33 cellular contexts compared by ENCODE assay signal in genomic region chr18:44466997-44467396, GRCh38.
"Had no signal": no experiment of that assay in that cellular context is flagged by ENCODE, and none has a peak within 500 bp of the region (broad histone marks: within the 10 kb centered on the region; RNA-seq: fewer than 3 reads in every experiment).

No MANE protein-coding gene starts in this region.

- DNase-seq: activated B cell treated with CpG ODN at 0.5 μM for 24 hours; activated CD4-positive, alpha-beta T cell treated with anti-CD3 and anti-CD28 coated beads for 48 hours; activated CD4-positive, alpha-beta T cell treated with anti-CD3 and anti-CD28 coated beads, Interleukin-2, amount 50 U/mL, for 1 hour; activated CD4-positive, alpha-beta T cell treated with anti-CD3 and anti-CD28 coated beads, Interleukin-2, amount 50 U/mL, for 48 hours; activated CD8-positive, alpha-beta memory T cell treated with anti-CD3 and anti-CD28 coated beads for 24 hours; activated CD8-positive, alpha-beta T cell treated with anti-CD3 and anti-CD28 coated beads for 36 hours; activated effector memory CD4-positive, alpha-beta T cell treated with Interleukin-2 at 50 U/mL for 16 hours; activated gamma-delta T cell treated with Interleukin-2 at 50 U/mL for 16 hours; activated naive CD4-positive, alpha-beta T cell treated with Interleukin-2 at 50 U/mL for 16 hours; activated naive CD8-positive, alpha-beta T cell treated with anti-CD3 and anti-CD28 coated beads for 36 hours; activated naive CD8-positive, alpha-beta T cell treated with anti-CD3 and anti-CD28 coated beads, Interleukin-2, amount 50 U/mL, for 24 hours; activated T-cell treated with anti-CD3 and anti-CD28 coated beads, Interleukin-2, amount 50 U/mL, for 4 hours; adrenal gland; amygdala; aorta; body of pancreas; central memory CD4-positive, alpha-beta T cell; cerebellar nuclear complex; colonic mucosa; effector CD8-positive, alpha-beta T cell; esophagus squamous epithelium; foreskin melanocyte; T-helper 1 cell; T-helper 17 cell; T1000; WERI-Rb-1 had no signal

- H3K27me3 Mint-ChIP-seq: activated B cell treated with CpG ODN at 0.5 μM for 24 hours; activated CD8-positive, alpha-beta T cell treated with anti-CD3 and anti-CD28 coated beads for 36 hours; activated naive CD4-positive, alpha-beta T cell treated with anti-CD3 and anti-CD28 coated beads, Interleukin-2, amount 50 U/mL, for 24 hours; activated naive CD8-positive, alpha-beta T cell treated with anti-CD3 and anti-CD28 coated beads for 36 hours; activated naive CD8-positive, alpha-beta T cell treated with anti-CD3 and anti-CD28 coated beads, Interleukin-2, amount 50 U/mL, for 24 hours; T-helper 17 cell had no signal

- H3K36me3 ChIP-seq: adrenal gland, cardiac muscle cell, colonic mucosa, esophagus squamous epithelium, gastroesophageal sphincter, WERI-Rb-1 had no signal

- H3K9me3 ChIP-seq: adrenal gland, body of pancreas, colonic mucosa, esophagus squamous epithelium, gastroesophageal sphincter had no signal

- H3K4me3 Mint-ChIP-seq: activated B cell treated with CpG ODN at 0.5 μM for 24 hours; activated CD8-positive, alpha-beta T cell treated with anti-CD3 and anti-CD28 coated beads for 36 hours; activated naive CD4-positive, alpha-beta T cell treated with anti-CD3 and anti-CD28 coated beads, Interleukin-2, amount 50 U/mL, for 24 hours; activated naive CD8-positive, alpha-beta T cell treated with anti-CD3 and anti-CD28 coated beads for 36 hours; activated naive CD8-positive, alpha-beta T cell treated with anti-CD3 and anti-CD28 coated beads, Interleukin-2, amount 50 U/mL, for 24 hours; activated T-cell treated with anti-CD3 and anti-CD28 coated beads, Interleukin-2, amount 50 U/mL, for 4 hours; activated T-helper 17 cell treated with anti-CD3 and anti-CD28 coated beads, Interleukin-2, amount 50 U/mL, for 72 hours; T-helper 17 cell; T-helper 2 cell treated with Interferon-gamma antibody and Interleukin-4, amounts not matched to agents 5 μg/mL and 100 μg/mL, for 36 hours had no signal

- H3K4me1 Mint-ChIP-seq: activated naive CD4-positive, alpha-beta T cell treated with anti-CD3 and anti-CD28 coated beads, Interleukin-2, amount 50 U/mL, for 24 hours; activated naive CD8-positive, alpha-beta T cell treated with anti-CD3 and anti-CD28 coated beads for 36 hours; activated naive CD8-positive, alpha-beta T cell treated with anti-CD3 and anti-CD28 coated beads, Interleukin-2, amount 50 U/mL, for 24 hours; activated T-helper 17 cell treated with anti-CD3 and anti-CD28 coated beads, Interleukin-2, amount 50 U/mL, for 72 hours; T-helper 17 cell had no signal

- H3K9me3 Mint-ChIP-seq: activated CD8-positive, alpha-beta T cell treated with anti-CD3 and anti-CD28 coated beads for 36 hours; activated naive CD8-positive, alpha-beta T cell treated with anti-CD3 and anti-CD28 coated beads for 36 hours; activated naive CD8-positive, alpha-beta T cell treated with anti-CD3 and anti-CD28 coated beads, Interleukin-2, amount 50 U/mL, for 24 hours; activated T-helper 17 cell treated with anti-CD3 and anti-CD28 coated beads, Interleukin-2, amount 50 U/mL, for 72 hours; T-helper 2 cell treated with Interferon-gamma antibody and Interleukin-4, amounts not matched to agents 5 μg/mL and 100 μg/mL, for 36 hours had no signal

- H3K27ac ChIP-seq: adrenal gland, body of pancreas, cardiac muscle cell, colonic mucosa, epithelial cell of prostate, esophagus squamous epithelium, gastroesophageal sphincter, WERI-Rb-1 had no signal

- H3K27me3 ChIP-seq: adrenal gland, body of pancreas, cardiac muscle cell, colonic mucosa, esophagus squamous epithelium, gastroesophageal sphincter had no signal

- H3K36me3 Mint-ChIP-seq: activated naive CD4-positive, alpha-beta T cell treated with anti-CD3 and anti-CD28 coated beads, Interleukin-2, amount 50 U/mL, for 24 hours; activated naive CD8-positive, alpha-beta T cell treated with anti-CD3 and anti-CD28 coated beads for 36 hours had no signal

- H3K4me1 ChIP-seq: adrenal gland, body of pancreas, colonic mucosa had no signal

- H3K4me3 ChIP-seq: adrenal gland, body of pancreas, cardiac muscle cell, colonic mucosa, esophagus squamous epithelium, gastroesophageal sphincter had no signal

- ATAC-seq: activated CD4-positive, CD25-positive, alpha-beta regulatory T cell treated with anti-CD3 and anti-CD28 coated beads, Interleukin-2, amount 50 U/mL, for 24 hours; activated CD8-positive, alpha-beta T cell treated with anti-CD3 and anti-CD28 coated beads for 36 hours; activated naive CD8-positive, alpha-beta T cell treated with anti-CD3 and anti-CD28 coated beads, Interleukin-2, amount 50 U/mL, for 24 hours; activated T-cell treated with anti-CD3 and anti-CD28 coated beads, Interleukin-2, amount 50 U/mL, for 4 hours; activated T-helper 17 cell treated with anti-CD3 and anti-CD28 coated beads, Interleukin-2, amount 50 U/mL, for 72 hours; body of pancreas; gastroesophageal sphincter; T-helper 17 cell had no signal

- H3K27ac Mint-ChIP-seq: activated B cell treated with CpG ODN at 0.5 μM for 24 hours; activated CD8-positive, alpha-beta T cell treated with anti-CD3 and anti-CD28 coated beads for 36 hours; activated naive CD4-positive, alpha-beta T cell treated with anti-CD3 and anti-CD28 coated beads, Interleukin-2, amount 50 U/mL, for 24 hours; activated naive CD8-positive, alpha-beta T cell treated with anti-CD3 and anti-CD28 coated beads for 36 hours; activated naive CD8-positive, alpha-beta T cell treated with anti-CD3 and anti-CD28 coated beads, Interleukin-2, amount 50 U/mL, for 24 hours; activated T-helper 17 cell treated with anti-CD3 and anti-CD28 coated beads, Interleukin-2, amount 50 U/mL, for 72 hours; T-helper 17 cell; T-helper 2 cell treated with Interferon-gamma antibody and Interleukin-4, amounts not matched to agents 5 μg/mL and 100 μg/mL, for 36 hours had no signal
